In the genomic region with DNA sequence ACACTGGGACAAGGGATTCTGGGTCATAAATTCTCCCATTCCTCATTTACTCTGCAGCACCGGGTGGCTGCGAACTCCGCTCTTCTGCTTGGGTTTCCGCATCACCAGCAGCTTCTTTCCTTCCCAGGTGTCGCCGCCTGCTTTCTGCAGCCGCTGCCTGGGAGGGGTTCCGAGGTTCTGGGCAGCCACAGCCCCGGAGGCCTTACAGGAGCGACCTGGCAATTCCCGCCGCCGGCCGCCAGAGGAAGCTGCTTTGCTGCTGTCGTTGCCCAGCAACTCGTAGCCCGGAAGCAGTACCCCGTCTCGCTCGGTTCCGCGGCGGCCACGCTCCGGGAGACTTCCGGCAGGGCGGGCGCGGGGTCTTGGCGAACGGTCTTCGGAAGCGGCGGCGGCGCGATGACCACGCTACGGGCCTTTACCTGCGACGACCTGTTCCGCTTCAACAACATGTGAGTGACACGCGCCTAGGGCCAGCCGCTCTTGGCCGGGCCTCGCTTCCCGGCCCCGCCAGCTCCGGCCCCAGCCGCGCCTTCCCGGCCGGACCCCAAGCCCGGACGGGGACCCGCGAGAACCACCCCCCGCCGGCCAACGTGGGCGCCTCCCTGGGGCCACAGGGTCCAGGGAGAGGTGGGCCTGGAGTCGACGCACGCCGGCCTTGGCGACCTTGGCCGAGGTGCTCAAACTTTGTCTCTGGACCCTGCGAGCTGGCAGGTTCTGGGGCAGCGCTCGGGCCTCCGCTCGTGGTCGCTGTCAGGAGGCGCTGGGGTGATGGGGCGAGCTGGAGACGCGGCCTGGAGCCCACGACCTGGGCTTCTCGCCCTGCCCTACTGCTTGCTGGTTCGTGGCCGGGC, we compare ENCODE assay signal across 8 cellular contexts. TPM values are rescaled to one million over a fixed set of nuclear protein-coding genes. Genes with fewer than 3 reads are reported as not detected.
DNase-seq lines count a peak whose midpoint lies in the region; ATAC-seq, FAIRE-seq and TF ChIP-seq lines count a peak whose summit lies in the region.

A gene with protein sequence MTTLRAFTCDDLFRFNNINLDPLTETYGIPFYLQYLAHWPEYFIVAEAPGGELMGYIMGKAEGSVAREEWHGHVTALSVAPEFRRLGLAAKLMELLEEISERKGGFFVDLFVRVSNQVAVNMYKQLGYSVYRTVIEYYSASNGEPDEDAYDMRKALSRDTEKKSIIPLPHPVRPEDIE (plus strand): TSS at position 362 of the 851 bp plus-strand sequence. CDS start 35 bp downstream, at position 397.

- no peak for FAIRE-seq in urothelium cell line (lab: Jason Lieb, UNC)

- peaks cover 44% of the 10 kb centered on the region for H3K4me1 Mint-ChIP-seq in T-helper 1 cell treated with Interleukin-12 subunit alpha and Interleukin-12 subunit beta and Interleukin-4 antibody, amounts not matched to agents 30 μg/mL and 1 μg/mL, for 36 hours (ENCODE audit: low read depth)

- H3K4me1 ChIP-seq in psoas muscle: peaks cover 45% of the 10 kb centered on the region

- H3K27me3 ChIP-seq in psoas muscle (ENCODE audit: insufficient read depth in 3 of 3, low read length in 2 of 3): no peaks in the 10 kb centered on the region

- peak within 1 kb of the TSS; percentile 100 for H3K4me3 ChIP-seq in psoas muscle

- H3K36me3 ChIP-seq in psoas muscle (ENCODE audit: insufficient read depth in 1 of 2, low read depth in 1 of 2): peaks cover 7 to 22% of the 10 kb centered on the region in 2 donors

- ATAC-seq in HG02840 (IDR thresholded peaks at IDR 0.05; ENCODE audit: low FRiP score, unreplicated experiment) (peak; percentile 98), left ventricle myocardium superior (peak; percentile 99), psoas muscle (peak; percentile 98 to 99 (median 98))

- H3K27me3 Mint-ChIP-seq in T-helper 1 cell treated with Interleukin-12 subunit alpha and Interleukin-12 subunit beta and Interleukin-4 antibody, amounts not matched to agents 30 μg/mL and 1 μg/mL, for 36 hours (ENCODE audit: low read depth): no peaks in the 10 kb centered on the region

- intact Hi-C loops in left ventricle myocardium superior (cut with micrococcal nuclease): no loop called here
- intact Hi-C loops in psoas muscle (cut with DNase I): loop anchor here in 1 of 2 donors (5.0 kb wide), 1 partner anchor 35 kb away; a partner anchor contains a TSS

- WGBS in psoas muscle, 3 donors: 0 to 1% (median 1%) methylated on average over 71 to 82 of the region's 82 CpGs

- H3K9me3 ChIP-seq in psoas muscle: no peaks in the 10 kb centered on the region

- peak; percentile 96 for DNase-seq in GM13976 (ENCODE audit: low spot score)
- DNase-seq in NCI-H1436 (lab: John Stamatoyannopoulos, UW): peak; percentile 89
- DNase-seq in amygdala (lab: John Stamatoyannopoulos, UW): peak; percentile 36 to 97 (median 88)
- DNase-seq in left ventricle myocardium superior: peak; percentile 96
- DNase-seq in psoas muscle: peak; percentile 94 to 97
- peak; percentile 97 for DNase-seq in urothelium cell line (ENCODE audit: low spot score)

- in situ Hi-C loops in GM13976 (cut with MboI; ENCODE audit: low sequenced_read_pairs, unreplicated experiment): no loop called here

- peak within 1 kb of the TSS; percentile 83 for H3K27ac Mint-ChIP-seq in T-helper 1 cell treated with Interleukin-12 subunit alpha and Interleukin-12 subunit beta and Interleukin-4 antibody, amounts not matched to agents 30 μg/mL and 1 μg/mL, for 36 hours

- H3K4me3 Mint-ChIP-seq in T-helper 1 cell treated with Interleukin-12 subunit alpha and Interleukin-12 subunit beta and Interleukin-4 antibody, amounts not matched to agents 30 μg/mL and 1 μg/mL, for 36 hours: peak within 1 kb of the TSS; percentile 89

- H3K27ac ChIP-seq in psoas muscle: peak within 1 kb of the TSS; percentile 93

- no peaks in the 10 kb centered on the region for H3K9me3 Mint-ChIP-seq in T-helper 1 cell treated with Interleukin-12 subunit alpha and Interleukin-12 subunit beta and Interleukin-4 antibody, amounts not matched to agents 30 μg/mL and 1 μg/mL, for 36 hours

- H3K36me3 Mint-ChIP-seq in T-helper 1 cell treated with Interleukin-12 subunit alpha and Interleukin-12 subunit beta and Interleukin-4 antibody, amounts not matched to agents 30 μg/mL and 1 μg/mL, for 36 hours (ENCODE audit: low read depth): peaks cover 4% of the 10 kb centered on the region

- peak; percentile 75 for TF ChIP-seq CTCF in GM13976 (IDR thresholded peaks at IDR 0.05; ENCODE audit: borderline replicate concordance, control extremely low read depth, extremely low read depth, insufficient read depth, missing control alignments)
- TF ChIP-seq CTCF in psoas muscle (IDR thresholded peaks at IDR 0.05): peak; percentile 74

RNA-seq across cellular contexts. Expression of the gene that starts here (rescaled TPM):
- total RNA-seq in left ventricle myocardium superior (65.0 TPM), psoas muscle (100 to 1,000 TPM in 1 of 4 donors, 10 to 100 TPM in 3; 64.2 to 121 (median 89.5) TPM)
- polyA plus RNA-seq in psoas muscle: 100 to 1,000 TPM in 2 of 3 donors, 10 to 100 TPM in 1; 95.4 to 114 (median 112) TPM

Comparison
In these comparisons a context has a peak if more than half of its experiments do, and no peak if none do; other contexts are left out.
1. Peak in every context shown above with its lines: DNase-seq, ATAC-seq, H3K4me3 ChIP-seq and H3K27ac ChIP-seq.